ENCODE assay signal across 19 cellular contexts in the genomic region with DNA sequence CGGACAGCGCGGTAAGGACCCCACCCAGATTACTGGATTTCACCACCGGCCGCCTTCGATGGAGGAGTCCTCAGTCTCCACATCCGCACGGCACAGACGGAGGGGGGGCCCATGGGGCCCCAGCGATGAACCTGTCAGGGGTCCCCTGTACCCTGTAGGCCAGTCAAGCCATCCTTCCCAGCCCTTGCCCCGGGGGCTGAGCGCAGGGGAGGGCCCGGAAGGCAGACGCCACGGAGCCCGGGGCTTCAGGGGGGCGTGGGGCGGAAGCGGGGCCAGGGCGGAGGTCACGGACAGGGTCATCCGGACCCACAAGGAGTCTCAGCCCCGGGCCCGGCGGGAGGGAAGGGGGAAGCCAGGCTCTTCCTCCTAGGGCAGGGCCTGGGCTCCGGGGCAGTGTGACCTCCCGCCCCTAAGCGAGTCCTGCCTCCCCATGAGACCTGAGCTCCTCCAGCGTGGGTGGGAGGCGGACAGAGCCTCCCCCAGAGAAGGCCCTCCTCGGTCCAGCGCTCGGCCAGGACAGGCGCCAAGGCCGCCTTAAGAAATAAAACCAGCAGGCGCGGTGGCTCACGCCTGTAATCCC. TPM values are rescaled to one million over a fixed set of nuclear protein-coding genes. Genes with fewer than 3 reads are reported as not detected.
DNase-seq lines count a peak whose midpoint lies in the region; ATAC-seq, FAIRE-seq and TF ChIP-seq lines count a peak whose summit lies in the region.
"Had no signal": no experiment of that assay in that cellular context is flagged by ENCODE, and none has a peak within 500 bp of the region (broad histone marks: within the 10 kb centered on the region; RNA-seq: fewer than 3 reads in every experiment).

No MANE protein-coding gene starts in this region.

- H3K9ac ChIP-seq in trophoblast cell (ENCODE audit: low read length): no peak overlapping the region

- H3K27me3 ChIP-seq in H7 (ENCODE audit: control insufficient read depth, insufficient read depth, low read length): no peaks in the 10 kb centered on the region
- H3K27me3 ChIP-seq in trophoblast cell (ENCODE audit: insufficient read depth, low read length): no peaks in the 10 kb centered on the region

- H2BK12ac ChIP-seq in trophoblast cell (ENCODE audit: low read length): no peak overlapping the region

- no peaks in the 10 kb centered on the region for H3K36me3 ChIP-seq in H7 (replicated peaks; ENCODE audit: control insufficient read depth, insufficient read depth, low read length)
- peaks cover 2 to 3% of the 10 kb centered on the region in 2 experiments for H3K36me3 ChIP-seq in trophoblast cell (ENCODE audit: control insufficient read depth in 1 of 2, insufficient read depth in 2 of 2, low read length in 2 of 2)
- H3K36me3 ChIP-seq: HAP-1 had no signal

- H2AFZ ChIP-seq in trophoblast cell (ENCODE audit: insufficient read depth, low read length, poor library complexity): no peak overlapping the region
- H2AFZ ChIP-seq: GM23338 had no signal

- no peak overlapping the region for H4K8ac ChIP-seq in trophoblast cell (ENCODE audit: low read depth, low read length)

- no peaks in the 10 kb centered on the region for H3K9me3 ChIP-seq in trophoblast cell (ENCODE audit: insufficient read depth, low read depth, low read length)
- H3K9me3 ChIP-seq: A549, HAP-1 had no signal

- no peak overlapping the region for H4K12ac ChIP-seq in trophoblast cell (ENCODE audit: low read depth, low read length)

- no peak overlapping the region for H3K14ac ChIP-seq in trophoblast cell (ENCODE audit: low read length)

- WGBS in trophoblast cell (ENCODE audit: extremely low coverage, insufficient coverage, insufficient read length): no CpG with 5 or more reads among the region's 38 CpGs

- no peaks in the 10 kb centered on the region for H3K79me1 ChIP-seq in trophoblast cell (ENCODE audit: low read length)

- no peak overlapping the region for H3K4me3 ChIP-seq in H7 (ENCODE audit: insufficient read depth, low read depth, low read length)
- H3K4me3 ChIP-seq in trophoblast cell (ENCODE audit: low read depth, low read length): no peak overlapping the region
- H3K4me3 ChIP-seq: A549, GM23338, HAP-1, K562 had no signal

- ATAC-seq in esophagus mucosa: peak; percentile 23
- ATAC-seq in HG03521 (IDR thresholded peaks at IDR 0.05; ENCODE audit: unreplicated experiment): no peak
- ATAC-seq: A549 had no signal

- no peak overlapping the region for H2BK120ac ChIP-seq in trophoblast cell (ENCODE audit: insufficient read depth, low read length, poor library complexity)

- TF ChIP-seq POLR2A in H54 (IDR thresholded peaks at IDR 0.05; ENCODE audit: low read depth, low read length): no peak

- H3K27ac ChIP-seq in trophoblast cell (ENCODE audit: low read depth, low read length): no peak overlapping the region
- H3K27ac ChIP-seq: A549, C4-2B had no signal

- H4K91ac ChIP-seq in trophoblast cell (ENCODE audit: low read depth, low read length): no peak overlapping the region

- peak overlapping the region; percentile 17 for H3K4ac ChIP-seq in trophoblast cell (ENCODE audit: low read depth, low read length)

- no peak overlapping the region for H2AK5ac ChIP-seq in trophoblast cell (ENCODE audit: low read length)

- H3K4me2 ChIP-seq in trophoblast cell (ENCODE audit: low read length): no peak overlapping the region
- H3K4me2 ChIP-seq: A549, GM23338 had no signal

- H3K79me2 ChIP-seq in trophoblast cell (ENCODE audit: control insufficient read depth, insufficient read depth, low read length, poor library complexity): peaks cover 1% of the 10 kb centered on the region

- H3K23ac ChIP-seq in trophoblast cell (ENCODE audit: low read length): no peak overlapping the region

- H3K4me1 ChIP-seq in trophoblast cell (ENCODE audit: control insufficient read depth in 1 of 2, insufficient read depth in 2 of 2, low read length in 2 of 2): peaks cover 0 to 2% of the 10 kb centered on the region in 2 experiments
- H3K4me1 ChIP-seq: A549, HAP-1 had no signal

- H3K18ac ChIP-seq in trophoblast cell (ENCODE audit: low read length): no peak overlapping the region

- DNase-seq in H7 (peak; percentile 70), trophoblast cell (no peak), H54 (ENCODE audit: insufficient read length, low spot score) (no peak)
- no peak for DNase-seq in activated T-cell treated with anti-CD3 and anti-CD28 coated beads, Interleukin-2, amount 50 U/mL, for 1 hour
- DNase-seq: AML-193; Calu3; CD4-positive, alpha-beta memory T cell; DMS79 treated with DMSO at 0.1 percent for 48 hours; GF-D8; IMR-90 had no signal

- FAIRE-seq in H54 (lab: Jason Lieb, UNC): no peak
- FAIRE-seq: A549, K562 had no signal

- no peak overlapping the region for H2BK5ac ChIP-seq in trophoblast cell (ENCODE audit: low read depth, low read length, poor library complexity)

RNA-seq across cellular contexts. Expression of a gene that starts 22.8 kb away (rescaled TPM):
- 13.5 and 20.0 TPM in 2 replicates for total RNA-seq in H7 (2014; rRNA removed; shearing (Covaris generic))
- 1.7 TPM for total RNA-seq in esophagus mucosa
- 5.9 and 6.3 TPM in 2 replicates for polyA plus RNA-seq in trophoblast cell (2013)

RNA-seq across cellular contexts. Expression of a gene that starts 53.1 kb away (rescaled TPM):
- not detected in 2 replicates for total RNA-seq in H7 (2014; rRNA removed; shearing (Covaris generic))
- total RNA-seq in esophagus mucosa: not detected
- not detected in 2 replicates for polyA plus RNA-seq in trophoblast cell (2013)
- total RNA-seq: CD4-positive, alpha-beta memory T cell; GM23338; HT1080; IMR-90; K562 had no signal
- polyA plus RNA-seq: A549; BJ; CD4-positive, alpha-beta memory T cell; GM23338; K562 had no signal

RNA-seq across cellular contexts. Expression of a gene that starts 56.8 kb away (rescaled TPM):
- 76.0 and 79.3 TPM in 2 replicates for total RNA-seq in H7 (2014; rRNA removed; shearing (Covaris generic))
- total RNA-seq in esophagus mucosa: 90.6 TPM
- 67.0 and 68.3 TPM in 2 replicates for polyA plus RNA-seq in trophoblast cell (2013)
